ENCODE assay signal across 8 cellular contexts in the genomic region with DNA sequence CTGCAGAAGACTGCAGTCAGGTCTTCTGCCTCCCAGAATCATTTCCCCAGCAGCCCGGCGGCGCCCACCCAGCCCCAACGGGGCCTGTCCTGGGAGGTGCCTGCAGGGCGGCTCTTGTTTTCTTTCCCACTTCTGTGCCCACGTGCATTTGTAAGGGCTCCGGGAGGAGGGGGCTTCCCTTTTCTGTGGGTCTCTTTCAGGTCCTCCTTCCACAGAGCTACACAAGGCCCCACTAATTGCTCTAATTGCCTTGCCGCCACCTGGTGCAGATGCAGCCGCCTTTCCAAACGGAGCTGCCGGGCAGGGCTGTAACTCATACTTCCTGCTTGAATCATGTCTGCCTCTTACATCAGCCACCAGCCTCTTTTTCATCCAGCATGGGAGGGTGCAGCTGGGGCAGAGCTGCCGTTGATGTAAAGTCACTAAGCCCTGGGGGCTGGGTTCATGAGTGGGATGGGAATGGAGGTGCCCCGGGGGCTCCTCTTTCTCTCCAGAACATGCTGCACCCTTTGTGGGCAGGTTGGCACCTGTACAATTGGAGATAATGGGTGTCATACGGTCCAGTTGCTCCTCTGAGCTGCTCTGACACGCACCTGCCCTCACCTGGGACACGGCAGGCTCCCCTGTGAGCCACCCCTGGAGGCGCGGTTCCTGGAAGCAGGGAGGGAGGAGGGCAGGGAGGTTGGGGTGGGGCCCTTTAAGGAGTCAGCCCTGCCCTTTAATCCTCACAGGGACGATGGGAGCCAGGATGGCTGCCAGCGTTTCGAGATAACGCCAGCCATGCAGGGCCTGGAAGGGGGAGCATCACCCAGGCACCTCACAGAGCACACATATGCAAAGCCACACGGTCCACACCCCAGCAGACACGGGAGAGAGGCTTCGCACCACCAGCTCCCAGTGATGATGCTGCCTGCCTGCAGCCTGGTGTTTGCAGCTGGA. TPM values are rescaled to one million over a fixed set of nuclear protein-coding genes. Genes with fewer than 3 reads are reported as not detected.
DNase-seq lines count a peak whose midpoint lies in the region; ATAC-seq, FAIRE-seq and TF ChIP-seq lines count a peak whose summit lies in the region.

No MANE protein-coding gene starts in this region.

- H2AFZ ChIP-seq in OCI-LY3 (ENCODE audit: low read depth, low read length): peak overlapping the region; percentile 12; the same call in 1 of the 2 replicates

- peak overlapping the region; percentile 69 for H3K9ac ChIP-seq in OCI-LY3 (ENCODE audit: low read length)

- H3K79me2 ChIP-seq in OCI-LY3 (ENCODE audit: low read length): no peaks in the 10 kb centered on the region

- H3K4me1 ChIP-seq in CD4-positive, CD25-positive, alpha-beta regulatory T cell (ENCODE audit: control insufficient read depth, insufficient read depth, low read length, poor library complexity, severe bottlenecking): peaks cover 20% of the 10 kb centered on the region
- H3K4me1 ChIP-seq in OCI-LY3 (ENCODE audit: low read length): peaks cover 89% of the 10 kb centered on the region
- peaks cover 0 to 11% (median 3%) of the 10 kb centered on the region in 3 donors for H3K4me1 ChIP-seq in pancreas

- peak overlapping the region; percentile 33 to 96 (median 92) for H3K4me3 Mint-ChIP-seq in CD4-positive, CD25-positive, alpha-beta regulatory T cell
- H3K4me3 Mint-ChIP-seq in activated T-helper 17 cell treated with anti-CD3 and anti-CD28 coated beads, Interleukin-2, amount 50 U/mL, for 72 hours: peak overlapping the region; percentile 79

- H3K27ac Mint-ChIP-seq in CD4-positive, CD25-positive, alpha-beta regulatory T cell: peak overlapping the region; percentile 91 to 99 (median 93)
- H3K27ac Mint-ChIP-seq in activated T-helper 17 cell treated with anti-CD3 and anti-CD28 coated beads, Interleukin-2, amount 50 U/mL, for 72 hours: peak overlapping the region; percentile 88

- H3K36me3 ChIP-seq in CD4-positive, CD25-positive, alpha-beta regulatory T cell (ENCODE audit: control insufficient read depth, insufficient read depth, low read length): no peaks in the 10 kb centered on the region
- H3K36me3 ChIP-seq in OCI-LY3 (replicated peaks; ENCODE audit: low read depth, low read length) (peaks cover 9% of the 10 kb centered on the region), pancreas (no peaks in the 10 kb centered on the region)

- intact Hi-C loops in pancreas (cut with DNase I): no loop called here

- H3K4me2 ChIP-seq in OCI-LY3 (ENCODE audit: low read length): peak overlapping the region; percentile 98

- 12% methylated on average over 25 of the region's 25 CpGs for WGBS in pancreas, 2 donors

- ATAC-seq in CD4-positive, CD25-positive, alpha-beta regulatory T cell (ENCODE audit: low read depth in 2 of 2): peak; percentile 79 to 82
- ATAC-seq in activated T-helper 17 cell treated with anti-CD3 and anti-CD28 coated beads, Interleukin-2, amount 50 U/mL, for 72 hours (replicated peaks): peak; percentile 88
- ATAC-seq in pancreas: peak; percentile 83 to 92 (median 88)
- ATAC-seq in HG02623 (IDR thresholded peaks at IDR 0.05; ENCODE audit: unreplicated experiment): no peak

- no peak overlapping the region for H3K27ac ChIP-seq in CD4-positive, CD25-positive, alpha-beta regulatory T cell (ENCODE audit: insufficient read depth, low read length, poor library complexity, severe bottlenecking)
- peak overlapping the region; percentile 99 for H3K27ac ChIP-seq in OCI-LY3 (ENCODE audit: low read length)
- peak overlapping the region; percentile 44 to 69 (median 58) for H3K27ac ChIP-seq in pancreas

- H3K4me3 ChIP-seq in CD4-positive, CD25-positive, alpha-beta regulatory T cell (ENCODE audit: low read depth, low read length): peak overlapping the region; percentile 55
- H3K4me3 ChIP-seq in OCI-LY3 (ENCODE audit: low read length): peak overlapping the region; percentile 71
- peak overlapping the region; percentile 54 for H3K4me3 ChIP-seq in fibroblast of villous mesenchyme (ENCODE audit: low read depth, low read length)
- H3K4me3 ChIP-seq in pancreas: peak overlapping the region; percentile 11 to 52 (median 32)

- no peak for FAIRE-seq in pancreas (lab: Jason Lieb, UNC)

- no peaks in the 10 kb centered on the region for H3K27me3 ChIP-seq in CD4-positive, CD25-positive, alpha-beta regulatory T cell (ENCODE audit: control insufficient read depth, insufficient read depth, low read length)
- no peaks in the 10 kb centered on the region for H3K27me3 ChIP-seq in OCI-LY3 (ENCODE audit: low read depth, low read length)
- no peaks in the 10 kb centered on the region for H3K27me3 ChIP-seq in pancreas

- H4K20me1 ChIP-seq in OCI-LY3 (ENCODE audit: insufficient read depth, low read length): no peaks in the 10 kb centered on the region

- H3K27me3 Mint-ChIP-seq in CD4-positive, CD25-positive, alpha-beta regulatory T cell: peaks cover 5% of the 10 kb centered on the region
- H3K27me3 Mint-ChIP-seq in activated T-helper 17 cell treated with anti-CD3 and anti-CD28 coated beads, Interleukin-2, amount 50 U/mL, for 72 hours: peaks cover 3% of the 10 kb centered on the region

- no peaks in the 10 kb centered on the region for H3K9me3 ChIP-seq in CD4-positive, CD25-positive, alpha-beta regulatory T cell (ENCODE audit: control insufficient read depth in 2 of 2, low read length in 2 of 2)
- H3K9me3 ChIP-seq in OCI-LY3 (ENCODE audit: insufficient read depth, low read length) (peaks cover 7% of the 10 kb centered on the region; the same call in 1 of the 2 replicates), pancreas (no peaks in the 10 kb centered on the region)

- no peak for TF ChIP-seq CTCF in OCI-LY3 (IDR thresholded peaks at IDR 0.05; ENCODE audit: low read depth, low read length)
- TF ChIP-seq CTCF in fibroblast of villous mesenchyme (IDR thresholded peaks at IDR 0.05; ENCODE audit: insufficient read depth, low read depth, low read length): no peak
- TF ChIP-seq CTCF in pancreas (IDR thresholded peaks at IDR 0.05): no peak

- no peaks in the 10 kb centered on the region for H3K9me3 Mint-ChIP-seq in CD4-positive, CD25-positive, alpha-beta regulatory T cell
- H3K9me3 Mint-ChIP-seq in activated T-helper 17 cell treated with anti-CD3 and anti-CD28 coated beads, Interleukin-2, amount 50 U/mL, for 72 hours: no peaks in the 10 kb centered on the region

- peaks cover 0 to 22% (median 11%) of the 10 kb centered on the region in 4 donors for H3K4me1 Mint-ChIP-seq in CD4-positive, CD25-positive, alpha-beta regulatory T cell
- peaks cover 9% of the 10 kb centered on the region for H3K4me1 Mint-ChIP-seq in activated T-helper 17 cell treated with anti-CD3 and anti-CD28 coated beads, Interleukin-2, amount 50 U/mL, for 72 hours

- peaks cover 3% of the 10 kb centered on the region for H3K36me3 Mint-ChIP-seq in CD4-positive, CD25-positive, alpha-beta regulatory T cell
- H3K36me3 Mint-ChIP-seq in activated T-helper 17 cell treated with anti-CD3 and anti-CD28 coated beads, Interleukin-2, amount 50 U/mL, for 72 hours (ENCODE audit: low read depth): no peaks in the 10 kb centered on the region

- peak in 2 of 3 donors; percentile 46 to 72 for DNase-seq in CD4-positive, CD25-positive, alpha-beta regulatory T cell
- DNase-seq in HUDEP-2 (lab: John Stamatoyannopoulos, UW; ENCODE audit: unreplicated experiment in 76 of 76) (peak in 69 of 76 experiments; percentile 12 to 87 (median 55)), fibroblast of villous mesenchyme (ENCODE audit: low read depth) (peak; percentile 92), pancreas (peak; percentile 29 to 80 (median 70))
- no peak for DNase-seq in effector CD8-positive, alpha-beta T cell (lab: John Stamatoyannopoulos, UW)

RNA-seq across cellular contexts. Expression of a gene that starts 41.1 kb away (rescaled TPM):
- 104 TPM for total RNA-seq in CD4-positive, CD25-positive, alpha-beta regulatory T cell
- 10 to 100 TPM; 17.0 to 23.0 (median 17.4) TPM for polyA plus RNA-seq in CD4-positive, CD25-positive, alpha-beta regulatory T cell
- total RNA-seq in activated T-helper 17 cell treated with anti-CD3 and anti-CD28 coated beads, Interleukin-2, amount 50 U/mL, for 72 hours: 100 to 1,000 TPM in 1 of 2 donors, 10 to 100 TPM in 1; 57.8 to 110 TPM
- total RNA-seq in fibroblast of villous mesenchyme (14.7 and 26.1 TPM in 2 replicates), pancreas (10 to 100 TPM; 15.5 to 27.3 (median 25.2) TPM)
- polyA plus RNA-seq in pancreas: 10 to 100 TPM; 79.3 to 82.1 TPM
